In genomic region chr4:76383001-76383400, GRCh38 we compare ENCODE assay signal across 31 cellular contexts. TPM values are rescaled to one million over a fixed set of nuclear protein-coding genes. Genes with fewer than 3 reads are reported as not detected.
"Had no signal": no experiment of that assay in that cellular context is flagged by ENCODE, and none has a peak within 500 bp of the region (broad histone marks: within the 10 kb centered on the region; RNA-seq: fewer than 3 reads in every experiment).

No MANE protein-coding gene starts in this region.

- H3K27me3 ChIP-seq: colonic mucosa, heart left ventricle, left lung, pancreas, stomach, thyroid gland had no signal

- H3K27ac ChIP-seq: colonic mucosa, heart left ventricle, left lung, lower lobe of right lung, pancreas, prostate gland, skin epidermis, stomach, thyroid gland, WERI-Rb-1 had no signal

- H3K9me3 ChIP-seq: colonic mucosa, left lung, lower lobe of right lung, mucosa of descending colon, pancreas, prostate gland, thyroid gland had no signal

- H3K4me3 Mint-ChIP-seq: activated CD4-positive, alpha-beta memory T cell treated with anti-CD3 and anti-CD28 coated beads, Interleukin-2, amount 10 ng/mL, durations not matched to agents 7 days and 5 days; activated CD4-positive, alpha-beta T cell treated with anti-CD3 and anti-CD28 coated beads, Interleukin-2, amount 10 ng/mL, durations not matched to agents 7 days and 5 days; activated T-cell treated with anti-CD3 and anti-CD28 coated beads, Interleukin-2, amount 50 U/mL, for 4 hours; effector memory CD8-positive, alpha-beta T cell; natural killer cell treated with Interleukin-12 subunit alpha and Interleukin-12 subunit beta and Interleukin-15 and Interleukin-18, amount 100 ng/mL, for 72 hours; stimulated activated naive B cell treated with anti-CD40 and anti-IgM and Interleukin-4, amounts not matched to agents 10 μg/mL and 1 μg/mL and 100 μg/mL, for 72 hours; T-helper 17 cell had no signal

- ATAC-seq: activated naive CD4-positive, alpha-beta T cell treated with anti-CD3 and anti-CD28 coated beads, Interleukin-2, amount 50 U/mL, for 72 hours; activated T-cell treated with anti-CD3 and anti-CD28 coated beads, Interleukin-2, amount 50 U/mL, for 4 hours; effector memory CD8-positive, alpha-beta T cell; heart left ventricle; left lung; lower lobe of right lung; mucosa of descending colon; natural killer cell treated with Interleukin-12 subunit alpha and Interleukin-12 subunit beta and Interleukin-15 and Interleukin-18, amount 100 ng/mL, for 72 hours; pancreas; sciatic nerve; stimulated activated naive B cell treated with anti-CD40 and anti-IgM and Interleukin-4, amounts not matched to agents 10 μg/mL and 1 μg/mL and 100 μg/mL, for 72 hours; T-helper 17 cell had no signal

- H3K27ac Mint-ChIP-seq: activated CD4-positive, alpha-beta memory T cell treated with anti-CD3 and anti-CD28 coated beads, Interleukin-2, amount 10 ng/mL, durations not matched to agents 7 days and 5 days; activated CD4-positive, alpha-beta T cell treated with anti-CD3 and anti-CD28 coated beads, Interleukin-2, amount 10 ng/mL, durations not matched to agents 7 days and 5 days; activated naive CD4-positive, alpha-beta T cell treated with anti-CD3 and anti-CD28 coated beads, Interleukin-2, amount 50 U/mL, for 72 hours; activated T-helper 2 cell treated with anti-CD3 and anti-CD28 coated beads, Interferon-gamma antibody, Interleukin-2, Interleukin-4, amounts not matched to agents 10 μg/mL and 5 μg/mL and 100 μg/mL, durations not matched to agents 14 hours and 24 hours and 36 hours; effector memory CD8-positive, alpha-beta T cell; natural killer cell treated with Interleukin-12 subunit alpha and Interleukin-12 subunit beta and Interleukin-15 and Interleukin-18, amount 100 ng/mL, for 72 hours; stimulated activated naive B cell treated with anti-CD40 and anti-IgM and Interleukin-4, amounts not matched to agents 10 μg/mL and 1 μg/mL and 100 μg/mL, for 72 hours; T-helper 17 cell had no signal

- H3K36me3 ChIP-seq: colonic mucosa, heart left ventricle, left lung, lower lobe of right lung, pancreas, prostate gland, stomach, thyroid gland, WERI-Rb-1 had no signal

- DNase-seq: activated CD4-positive, alpha-beta memory T cell treated with anti-CD3 and anti-CD28 coated beads, Interleukin-2, amount 10 ng/mL, durations not matched to agents 7 days and 5 days; activated CD4-positive, alpha-beta T cell treated with anti-CD3 and anti-CD28 coated beads, Interleukin-2, amount 10 ng/mL, durations not matched to agents 7 days and 5 days; activated CD4-positive, CD25-positive, alpha-beta regulatory T cell treated with anti-CD3 and anti-CD28 coated beads, Interleukin-2, amount 50 U/mL, for 72 hours; activated naive CD4-positive, alpha-beta T cell; activated T-cell treated with anti-CD3 and anti-CD28 coated beads, Interleukin-2, amount 50 U/mL, for 4 hours; colonic mucosa; effector memory CD8-positive, alpha-beta T cell; heart left ventricle; left lung; lower lobe of right lung; mesenchymal stem cell; mucosa of descending colon; pancreas; retina; stimulated activated CD4-positive, alpha-beta T cell treated with anti-CD3 and anti-CD28 coated beads, Interleukin-1b, Interleukin-23, amount 100 ng/mL, for 48 hours; stimulated activated naive B cell treated with anti-CD40 and anti-IgM and Interleukin-4, amounts not matched to agents 10 μg/mL and 1 μg/mL and 100 μg/mL, for 72 hours; stomach; SW 1271; T-helper 17 cell; T1000; thyroid gland; WERI-Rb-1 had no signal

- H3K9me3 Mint-ChIP-seq: activated CD4-positive, alpha-beta memory T cell treated with anti-CD3 and anti-CD28 coated beads, Interleukin-2, amount 10 ng/mL, durations not matched to agents 7 days and 5 days; activated CD4-positive, alpha-beta T cell treated with anti-CD3 and anti-CD28 coated beads, Interleukin-2, amount 10 ng/mL, durations not matched to agents 7 days and 5 days; activated naive CD4-positive, alpha-beta T cell treated with anti-CD3 and anti-CD28 coated beads, Interleukin-2, amount 50 U/mL, for 72 hours; activated T-cell treated with anti-CD3 and anti-CD28 coated beads, Interleukin-2, amount 50 U/mL, for 4 hours; activated T-helper 2 cell treated with anti-CD3 and anti-CD28 coated beads, Interferon-gamma antibody, Interleukin-2, Interleukin-4, amounts not matched to agents 10 μg/mL and 5 μg/mL and 100 μg/mL, durations not matched to agents 14 hours and 24 hours and 36 hours; effector memory CD8-positive, alpha-beta T cell; natural killer cell treated with Interleukin-12 subunit alpha and Interleukin-12 subunit beta and Interleukin-15 and Interleukin-18, amount 100 ng/mL, for 72 hours had no signal

- H3K4me1 ChIP-seq: colonic mucosa, left lung, pancreas, prostate gland, thyroid gland had no signal

- H3K36me3 Mint-ChIP-seq: activated naive CD4-positive, alpha-beta T cell treated with anti-CD3 and anti-CD28 coated beads, Interleukin-2, amount 50 U/mL, for 72 hours; natural killer cell treated with Interleukin-12 subunit alpha and Interleukin-12 subunit beta and Interleukin-15 and Interleukin-18, amount 100 ng/mL, for 72 hours had no signal

- H3K4me1 Mint-ChIP-seq: activated CD4-positive, alpha-beta memory T cell treated with anti-CD3 and anti-CD28 coated beads, Interleukin-2, amount 10 ng/mL, durations not matched to agents 7 days and 5 days; activated CD4-positive, alpha-beta T cell treated with anti-CD3 and anti-CD28 coated beads, Interleukin-2, amount 10 ng/mL, durations not matched to agents 7 days and 5 days; stimulated activated naive B cell treated with anti-CD40 and anti-IgM and Interleukin-4, amounts not matched to agents 10 μg/mL and 1 μg/mL and 100 μg/mL, for 72 hours; T-helper 17 cell had no signal

- H3K4me3 ChIP-seq: colonic mucosa, heart left ventricle, left lung, lower lobe of right lung, mucosa of descending colon, pancreas, prostate gland, skin epidermis, stomach, thyroid gland had no signal

RNA-seq across cellular contexts. Expression of gene CCDC158, which starts 37.9 kb away (rescaled TPM):
- total RNA-seq: activated CD4-positive, alpha-beta memory T cell treated with anti-CD3 and anti-CD28 coated beads, Interleukin-2, amount 10 ng/mL, durations not matched to agents 7 days and 5 days; activated CD4-positive, alpha-beta T cell treated with anti-CD3 and anti-CD28 coated beads, Interleukin-2, amount 10 ng/mL, durations not matched to agents 7 days and 5 days; activated naive CD4-positive, alpha-beta T cell treated with anti-CD3 and anti-CD28 coated beads, Interleukin-2, amount 50 U/mL, for 72 hours; activated T-cell treated with anti-CD3 and anti-CD28 coated beads, Interleukin-2, amount 50 U/mL, for 4 hours; activated T-helper 2 cell treated with anti-CD3 and anti-CD28 coated beads, Interferon-gamma antibody, Interleukin-2, Interleukin-4, amounts not matched to agents 10 μg/mL and 5 μg/mL and 100 μg/mL, durations not matched to agents 14 hours and 24 hours and 36 hours; colonic mucosa; dermis microvascular lymphatic vessel endothelial cell; endothelial cell of umbilical vein; myocyte; natural killer cell treated with Interleukin-12 subunit alpha and Interleukin-12 subunit beta and Interleukin-15 and Interleukin-18, amount 100 ng/mL, for 72 hours; T-helper 17 cell had no signal
- polyA plus RNA-seq: endothelial cell of umbilical vein, stomach had no signal

RNA-seq across cellular contexts. Expression of gene SHROOM3, which starts 52.0 kb away (rescaled TPM):
- total RNA-seq: activated CD4-positive, alpha-beta memory T cell treated with anti-CD3 and anti-CD28 coated beads, Interleukin-2, amount 10 ng/mL, durations not matched to agents 7 days and 5 days; activated CD4-positive, alpha-beta T cell treated with anti-CD3 and anti-CD28 coated beads, Interleukin-2, amount 10 ng/mL, durations not matched to agents 7 days and 5 days; activated T-helper 2 cell treated with anti-CD3 and anti-CD28 coated beads, Interferon-gamma antibody, Interleukin-2, Interleukin-4, amounts not matched to agents 10 μg/mL and 5 μg/mL and 100 μg/mL, durations not matched to agents 14 hours and 24 hours and 36 hours; natural killer cell treated with Interleukin-12 subunit alpha and Interleukin-12 subunit beta and Interleukin-15 and Interleukin-18, amount 100 ng/mL, for 72 hours; T-helper 17 cell had no signal
